8 cellular contexts compared by ENCODE assay signal in genomic region chr13:44844786-44845185, GRCh38.
"Had no signal": no experiment of that assay in that cellular context is flagged by ENCODE, and none has a peak within 500 bp of the region (broad histone marks: within the 10 kb centered on the region; RNA-seq: fewer than 3 reads in every experiment).

No MANE protein-coding gene starts in this region.

- DNase-seq: GM23248, GOT3, H7, HFFc6, IMR-90 had no signal

- H3K9ac ChIP-seq: GM23248 had no signal

- H2AFZ ChIP-seq: GM23248 had no signal

- FAIRE-seq: HTR-8/SVneo, K562 had no signal

- H3K27ac ChIP-seq: GM23248 had no signal

- H3K4me3 ChIP-seq: GM23248, HAP-1, K562 had no signal

- H3K36me3 ChIP-seq: HAP-1 had no signal
